10 cellular contexts compared by ENCODE assay signal in genomic region chrX:153764786-153765137, GRCh38. TPM values are rescaled to one million over a fixed set of nuclear protein-coding genes. Genes with fewer than 3 reads are reported as not detected.
DNase-seq lines count a peak whose midpoint lies in the region; ATAC-seq and TF ChIP-seq lines count a peak whose summit lies in the region.
"Had no signal": no experiment of that assay in that cellular context is flagged by ENCODE, and none has a peak within 500 bp of the region (broad histone marks: within the 10 kb centered on the region; RNA-seq: fewer than 3 reads in every experiment).

No MANE protein-coding gene starts in this region.

- H3K27ac ChIP-seq in uterus, result peak overlapping the region in 1 of 2 donors; percentile 77
- H3K27ac ChIP-seq: cardiac muscle cell had no signal

- H3K4me3 ChIP-seq in uterus, result peak overlapping the region in 1 of 2 donors; percentile 13
- H3K4me3 ChIP-seq: cardiac muscle cell had no signal

- TF ChIP-seq POLR2A in uterus (IDR thresholded peaks at IDR 0.05) (no peak), GM18505 (IDR thresholded peaks at IDR 0.05; ENCODE audit: borderline replicate concordance, extremely low read depth, insufficient read depth, insufficient read length) (no peak)

- peak; percentile 27 for DNase-seq in activated naive CD8-positive, alpha-beta T cell treated with anti-CD3 and anti-CD28 coated beads, Interleukin-2, amount 10 ng/mL, durations not matched to agents 7 days and 5 days
- DNase-seq in activated naive CD8-positive, alpha-beta T cell treated with anti-CD3 and anti-CD28 coated beads, Interleukin-2, amount 50 U/mL, for 24 hours, result no peak
- DNase-seq in glutamatergic neuron, result peak; percentile 7
- DNase-seq in uterus, result peak; percentile 16 to 17
- DNase-seq in NK-92 (lab: John Stamatoyannopoulos, UW; ENCODE audit: unreplicated experiment), result no peak
- DNase-seq: activated CD4-positive, alpha-beta T cell treated with anti-CD3 and anti-CD28 coated beads, Interleukin-2, amount 50 U/mL, for 1 hour; natural killer cell; SHP77 treated with DMSO at 0.1 percent for 48 hours had no signal

- no peaks in the 10 kb centered on the region for H3K27me3 Mint-ChIP-seq in activated naive CD8-positive, alpha-beta T cell treated with anti-CD3 and anti-CD28 coated beads, Interleukin-2, amount 10 ng/mL, durations not matched to agents 7 days and 5 days
- no peaks in the 10 kb centered on the region for H3K27me3 Mint-ChIP-seq in activated naive CD8-positive, alpha-beta T cell treated with anti-CD3 and anti-CD28 coated beads, Interleukin-2, amount 50 U/mL, for 24 hours
- H3K27me3 Mint-ChIP-seq in glutamatergic neuron (ENCODE audit: unreplicated experiment), result no peaks in the 10 kb centered on the region

- H3K27ac Mint-ChIP-seq in activated naive CD8-positive, alpha-beta T cell treated with anti-CD3 and anti-CD28 coated beads, Interleukin-2, amount 10 ng/mL, durations not matched to agents 7 days and 5 days, result no peak overlapping the region
- no peak overlapping the region for H3K27ac Mint-ChIP-seq in activated naive CD8-positive, alpha-beta T cell treated with anti-CD3 and anti-CD28 coated beads, Interleukin-2, amount 50 U/mL, for 24 hours
- no peak overlapping the region for H3K27ac Mint-ChIP-seq in glutamatergic neuron (ENCODE audit: unreplicated experiment)
- H3K27ac Mint-ChIP-seq: natural killer cell had no signal

- H3K9me3 Mint-ChIP-seq in activated naive CD8-positive, alpha-beta T cell treated with anti-CD3 and anti-CD28 coated beads, Interleukin-2, amount 10 ng/mL, durations not matched to agents 7 days and 5 days, result no peaks in the 10 kb centered on the region
- H3K9me3 Mint-ChIP-seq in activated naive CD8-positive, alpha-beta T cell treated with anti-CD3 and anti-CD28 coated beads, Interleukin-2, amount 50 U/mL, for 24 hours, result no peaks in the 10 kb centered on the region
- H3K9me3 Mint-ChIP-seq in glutamatergic neuron (ENCODE audit: unreplicated experiment), result no peaks in the 10 kb centered on the region
- H3K9me3 Mint-ChIP-seq: natural killer cell had no signal

- ATAC-seq in activated naive CD8-positive, alpha-beta T cell treated with anti-CD3 and anti-CD28 coated beads, Interleukin-2, amount 10 ng/mL, durations not matched to agents 7 days and 5 days (ENCODE audit: low read depth), result no peak
- ATAC-seq in activated naive CD8-positive, alpha-beta T cell treated with anti-CD3 and anti-CD28 coated beads, Interleukin-2, amount 50 U/mL, for 24 hours, result no peak
- ATAC-seq in GM18505 (IDR thresholded peaks at IDR 0.05; ENCODE audit: unreplicated experiment), result no peak

- no peaks in the 10 kb centered on the region for H3K4me1 ChIP-seq in uterus

- intact Hi-C loops in uterus (cut with DNase I; ENCODE audit: low total_unique reads), result loop anchor here (5.0 kb wide), 1 partner anchor 188 kb away; no protein-coding TSS in a partner anchor

- H3K4me3 Mint-ChIP-seq in activated naive CD8-positive, alpha-beta T cell treated with anti-CD3 and anti-CD28 coated beads, Interleukin-2, amount 10 ng/mL, durations not matched to agents 7 days and 5 days, result no peak overlapping the region
- H3K4me3 Mint-ChIP-seq in activated naive CD8-positive, alpha-beta T cell treated with anti-CD3 and anti-CD28 coated beads, Interleukin-2, amount 50 U/mL, for 24 hours, result no peak overlapping the region
- H3K4me3 Mint-ChIP-seq in glutamatergic neuron (ENCODE audit: unreplicated experiment), result no peak overlapping the region
- H3K4me3 Mint-ChIP-seq: natural killer cell had no signal

- no peaks in the 10 kb centered on the region for H3K36me3 ChIP-seq in uterus
- H3K36me3 ChIP-seq: cardiac muscle cell had no signal

- H3K36me3 Mint-ChIP-seq in activated naive CD8-positive, alpha-beta T cell treated with anti-CD3 and anti-CD28 coated beads, Interleukin-2, amount 10 ng/mL, durations not matched to agents 7 days and 5 days, result no peaks in the 10 kb centered on the region
- no peaks in the 10 kb centered on the region for H3K36me3 Mint-ChIP-seq in activated naive CD8-positive, alpha-beta T cell treated with anti-CD3 and anti-CD28 coated beads, Interleukin-2, amount 50 U/mL, for 24 hours (ENCODE audit: low read depth)
- H3K36me3 Mint-ChIP-seq in glutamatergic neuron (ENCODE audit: unreplicated experiment), result no peaks in the 10 kb centered on the region
- H3K36me3 Mint-ChIP-seq: natural killer cell had no signal

- H3K9me3 ChIP-seq in uterus, result no peaks in the 10 kb centered on the region

- H3K27me3 ChIP-seq in uterus, result no peaks in the 10 kb centered on the region
- H3K27me3 ChIP-seq: cardiac muscle cell had no signal

- TF ChIP-seq CTCF in glutamatergic neuron (IDR thresholded peaks at IDR 0.05; ENCODE audit: partially characterized antibody, unreplicated experiment), result no peak
- TF ChIP-seq CTCF in uterus (IDR thresholded peaks at IDR 0.05), result no peak

- peaks cover 9% of the 10 kb centered on the region for H3K4me1 Mint-ChIP-seq in activated naive CD8-positive, alpha-beta T cell treated with anti-CD3 and anti-CD28 coated beads, Interleukin-2, amount 10 ng/mL, durations not matched to agents 7 days and 5 days
- H3K4me1 Mint-ChIP-seq in activated naive CD8-positive, alpha-beta T cell treated with anti-CD3 and anti-CD28 coated beads, Interleukin-2, amount 50 U/mL, for 24 hours, result peaks cover 17% of the 10 kb centered on the region
- H3K4me1 Mint-ChIP-seq in glutamatergic neuron (ENCODE audit: low read depth, unreplicated experiment), result no peaks in the 10 kb centered on the region

- POLR2A ChIA-PET in activated naive CD8-positive, alpha-beta T cell treated with anti-CD3 and anti-CD28 coated beads, Interleukin-2, amount 10 ng/mL, durations not matched to agents 7 days and 5 days (lab: Charles Lee), result no interaction called here

RNA-seq across cellular contexts. Expression of gene PLXNB3, which starts 0.7 kb away (rescaled TPM):
- total RNA-seq in activated naive CD8-positive, alpha-beta T cell treated with anti-CD3 and anti-CD28 coated beads, Interleukin-2, amount 10 ng/mL, durations not matched to agents 7 days and 5 days, result 1 to 10 TPM; 1.3 to 2.1 TPM
- total RNA-seq in glutamatergic neuron (ENCODE audit: unreplicated experiment) (5.8 TPM), uterus (10 to 100 TPM in 1 of 4 donors, 1 to 10 TPM in 3; 1.5 to 50.7 (median 5.1) TPM)

RNA-seq across cellular contexts. Expression of gene SRPK3, which starts 16.1 kb away (rescaled TPM):
- total RNA-seq in activated naive CD8-positive, alpha-beta T cell treated with anti-CD3 and anti-CD28 coated beads, Interleukin-2, amount 10 ng/mL, durations not matched to agents 7 days and 5 days, result not detected
- total RNA-seq in glutamatergic neuron (ENCODE audit: unreplicated experiment) (not detected), uterus (10 to 100 TPM in 1 of 4 donors, 1 to 10 TPM in 2, under 1 TPM in 1; 0.76 to 13.8 (median 5.5) TPM)
- total RNA-seq: cardiac muscle cell, natural killer cell had no signal

RNA-seq across cellular contexts. Expression of gene IDH3G, which starts 29.4 kb away (rescaled TPM):
- 10 to 100 TPM; 66.3 to 67.1 TPM for total RNA-seq in activated naive CD8-positive, alpha-beta T cell treated with anti-CD3 and anti-CD28 coated beads, Interleukin-2, amount 10 ng/mL, durations not matched to agents 7 days and 5 days
- total RNA-seq in glutamatergic neuron (ENCODE audit: unreplicated experiment) (56.7 TPM), uterus (10 to 100 TPM; 48.4 to 88.5 (median 67.2) TPM)

RNA-seq across cellular contexts. Expression of gene SSR4, which starts 29.7 kb away (rescaled TPM):
- total RNA-seq in activated naive CD8-positive, alpha-beta T cell treated with anti-CD3 and anti-CD28 coated beads, Interleukin-2, amount 10 ng/mL, durations not matched to agents 7 days and 5 days, result 100 to 1,000 TPM; 158 to 162 TPM
- total RNA-seq in glutamatergic neuron (ENCODE audit: unreplicated experiment) (277 TPM), uterus (100 to 1,000 TPM in 2 of 4 donors, 10 to 100 TPM in 2; 26.9 to 633 (median 103) TPM)

RNA-seq across cellular contexts. Expression of gene ABCD1, which starts 40.1 kb away (rescaled TPM):
- total RNA-seq in activated naive CD8-positive, alpha-beta T cell treated with anti-CD3 and anti-CD28 coated beads, Interleukin-2, amount 10 ng/mL, durations not matched to agents 7 days and 5 days, result 10 to 100 TPM; 15.9 to 16.4 TPM
- total RNA-seq in glutamatergic neuron (ENCODE audit: unreplicated experiment) (13.5 TPM), uterus (10 to 100 TPM in 3 of 4 donors, 1 to 10 TPM in 1; 2.9 to 24.9 (median 13.1) TPM)

Comparison
In these comparisons a context has a peak if more than half of its experiments do, and no peak if none do; other contexts are left out.
1. DNase-seq: peak in activated naive CD8-positive, alpha-beta T cell treated with anti-CD3 and anti-CD28 coated beads, Interleukin-2, amount 10 ng/mL, durations not matched to agents 7 days and 5 days (single experiment), glutamatergic neuron (single experiment) and uterus (2 of 2); none in activated naive CD8-positive, alpha-beta T cell treated with anti-CD3 and anti-CD28 coated beads, Interleukin-2, amount 50 U/mL, for 24 hours (single experiment) and NK-92 (single experiment).